8 cellular contexts compared by ENCODE assay signal in genomic region chr22:31210830-31211503, GRCh38. TPM values are rescaled to one million over a fixed set of nuclear protein-coding genes. Genes with fewer than 3 reads are reported as not detected.
A peak's percentile ranks its signal among the peaks of the same experiment; 100 is the strongest.
DNase-seq lines count a peak whose midpoint lies in the region; ATAC-seq lines count a peak whose summit lies in the region.

No MANE protein-coding gene starts in this region.

- ATAC-seq in Right ventricle myocardium superior (ENCODE audit: poor library complexity) = peak; percentile 6
- no peak for ATAC-seq in Right ventricle myocardium inferior
- ATAC-seq in activated naive CD4-positive, alpha-beta T cell treated with anti-CD3 and anti-CD28 coated beads, Interleukin-2, amount 50 U/mL, for 72 hours = no peak
- no peak for ATAC-seq in HG03039 (IDR thresholded peaks at IDR 0.05; ENCODE audit: unreplicated experiment)
- no peak for ATAC-seq in GM21723 (IDR thresholded peaks at IDR 0.05; ENCODE audit: unreplicated experiment)

- H3K36me3 Mint-ChIP-seq in activated naive CD4-positive, alpha-beta T cell treated with anti-CD3 and anti-CD28 coated beads, Interleukin-2, amount 50 U/mL, for 72 hours = no peaks in the 10 kb centered on the region

- intact Hi-C loops in Right ventricle myocardium superior (cut with DNase I) (loop anchor here (5.0 to 10.0 kb wide), 2 partner anchors 61 to 106 kb away; partner anchors contain the start of gene SELENOM), Right ventricle myocardium inferior (cut with DNase I) (loop anchor here (5.0 kb wide), 3 partner anchors 41 to 81 kb away; partner anchors contain the start of gene PIK3IP1)

- DNase-seq in Right ventricle myocardium superior (peak; percentile 43), Right ventricle myocardium inferior (ENCODE audit: missing footprints) (no peak), lung microvascular endothelial cell (ENCODE audit: low read depth in 2 of 2) (peak; percentile 91 to 95), globus pallidus (ENCODE audit: low spot score) (no peak), cortex of kidney (lab: John Stamatoyannopoulos, UW) (no peak)
- peak in 1 of 2 donors; percentile 9 for DNase-seq in activated naive CD4-positive, alpha-beta T cell treated with anti-CD3 and anti-CD28 coated beads, Interleukin-2, amount 50 U/mL, for 72 hours (ENCODE audit: low spot score in 2 of 2)

- peak overlapping the region; percentile 81 to 96 for H3K27ac Mint-ChIP-seq in activated naive CD4-positive, alpha-beta T cell treated with anti-CD3 and anti-CD28 coated beads, Interleukin-2, amount 50 U/mL, for 72 hours

- H3K9me3 Mint-ChIP-seq in activated naive CD4-positive, alpha-beta T cell treated with anti-CD3 and anti-CD28 coated beads, Interleukin-2, amount 50 U/mL, for 72 hours = no peaks in the 10 kb centered on the region

RNA-seq across cellular contexts. Expression of gene LIMK2, which starts 1.1 kb away (rescaled TPM):
- total RNA-seq in Right ventricle myocardium superior (8.5 TPM), Right ventricle myocardium inferior (11.6 TPM), lung microvascular endothelial cell (51.2 and 64.3 TPM in 2 replicates)
- total RNA-seq in activated naive CD4-positive, alpha-beta T cell treated with anti-CD3 and anti-CD28 coated beads, Interleukin-2, amount 50 U/mL, for 72 hours = 10 to 100 TPM; 46.8 to 66.2 TPM

RNA-seq across cellular contexts. Expression of gene RNF185, which starts 51.0 kb away (rescaled TPM):
- total RNA-seq in Right ventricle myocardium superior (17.7 TPM), Right ventricle myocardium inferior (20.1 TPM), lung microvascular endothelial cell (23.3 and 30.6 TPM in 2 replicates)
- 10 to 100 TPM; 14.5 to 23.9 TPM for total RNA-seq in activated naive CD4-positive, alpha-beta T cell treated with anti-CD3 and anti-CD28 coated beads, Interleukin-2, amount 50 U/mL, for 72 hours

Comparison
In these comparisons a context has a peak if more than half of its experiments do, and no peak if none do; other contexts are left out.
1. DNase-seq: peak in Right ventricle myocardium superior (single experiment) and lung microvascular endothelial cell (2 of 2); none in Right ventricle myocardium inferior (single experiment), globus pallidus (single experiment) and cortex of kidney (single experiment).